3 cellular contexts compared by ENCODE assay signal in genomic region chr10:18437486-18437885, GRCh38.
TF ChIP-seq lines count a peak whose summit lies in the region.

No MANE protein-coding gene starts in this region.

TF ChIP-seq in SK-N-SH, 30 proteins besides CTCF, POLR2A, EP300 and RAD21:
- TF ChIP-seq ELF1 (IDR thresholded peaks at IDR 0.05), result no peak
- TF ChIP-seq POLR2AphosphoS5 (IDR thresholded peaks at IDR 0.05; ENCODE audit: low read depth, low read length), result no peak
- TF ChIP-seq USF1 (IDR thresholded peaks at IDR 0.05; ENCODE audit: borderline replicate concordance, low read depth), result peak; percentile 37; the same call in 1 of the 2 replicates
- TF ChIP-seq JUND (IDR thresholded peaks at IDR 0.05), result no peak
- no peak for TF ChIP-seq NFIC (IDR thresholded peaks at IDR 0.05; ENCODE audit: borderline replicate concordance)
- TF ChIP-seq USF2 (IDR thresholded peaks at IDR 0.05; ENCODE audit: borderline replicate concordance, low read depth, low read length), result no peak
TF ChIP-seq in SK-N-SH: peak in this region for 1.

TF ChIP-seq in SK-N-SH treated with all-trans-retinoic acid at 6 μM for 48 hours, 23 proteins besides CTCF, POLR2A, EP300 and RAD21:
- TF ChIP-seq ZNF8 (CRISPR knock-in tag; IDR thresholded peaks at IDR 0.05), result no peak
- no peak for TF ChIP-seq POU6F1 (CRISPR knock-in tag; IDR thresholded peaks at IDR 0.05; ENCODE audit: borderline replicate concordance, low read depth)
- TF ChIP-seq GLIS3 (CRISPR knock-in tag; IDR thresholded peaks at IDR 0.05), result no peak

TF ChIP-seq in IMR-90, 13 proteins besides CTCF, POLR2A, EP300 and RAD21:
- TF ChIP-seq NFE2L2 (IDR thresholded peaks at IDR 0.05; ENCODE audit: low read depth, low read length), result no peak
- TF ChIP-seq SMC3 (IDR thresholded peaks at IDR 0.05; ENCODE audit: low read depth, low read length), result no peak
- TF ChIP-seq USF2 (IDR thresholded peaks at IDR 0.05; ENCODE audit: low read depth, low read length), result 0 out of 2 replicates have a peak, but pooled peaks have one; percentile 5
TF ChIP-seq in IMR-90: peak in this region for 1.
